In genomic region chr18:36374262-36374661, GRCh38 we compare ENCODE assay signal across 30 cellular contexts.
"Had no signal": no experiment of that assay in that cellular context is flagged by ENCODE, and none has a peak within 500 bp of the region (broad histone marks: within the 10 kb centered on the region; RNA-seq: fewer than 3 reads in every experiment).

No MANE protein-coding gene starts in this region.

- H3K36me3 ChIP-seq: ascending aorta, esophagus squamous epithelium, gastrocnemius medialis, pancreas, prostate gland, sigmoid colon, suprapubic skin, transverse colon, WERI-Rb-1 had no signal

- H3K27me3 ChIP-seq: ascending aorta, esophagus squamous epithelium, gastrocnemius medialis, pancreas, sigmoid colon, suprapubic skin, transverse colon had no signal

- H3K4me3 ChIP-seq: esophagus squamous epithelium, gastrocnemius medialis, pancreas, prostate gland, sigmoid colon, smooth muscle cell, suprapubic skin, transverse colon had no signal

- ATAC-seq: activated CD4-positive, CD25-positive, alpha-beta regulatory T cell treated with anti-CD3 and anti-CD28 coated beads, Interleukin-2, amount 50 U/mL, for 24 hours; gastrocnemius medialis; left ventricle myocardium superior; pancreas; T-helper 17 cell had no signal

- FAIRE-seq: pancreas had no signal

- H3K9me3 ChIP-seq: ascending aorta, esophagus squamous epithelium, gastrocnemius medialis, pancreas, prostate gland, sigmoid colon, suprapubic skin, transverse colon had no signal

- H3K27ac ChIP-seq: esophagus squamous epithelium, gastrocnemius medialis, pancreas, prostate gland, sigmoid colon, suprapubic skin, transverse colon, WERI-Rb-1 had no signal

- H3K4me1 ChIP-seq: esophagus squamous epithelium, pancreas, prostate gland, sigmoid colon, suprapubic skin, transverse colon had no signal

- DNase-seq: activated CD4-positive, alpha-beta T cell treated with anti-CD3 and anti-CD28 coated beads for 48 hours; activated CD4-positive, alpha-beta T cell treated with anti-CD3 and anti-CD28 coated beads, Interleukin-2, amount 50 U/mL, for 48 hours; activated CD8-positive, alpha-beta memory T cell treated with anti-CD3 and anti-CD28 coated beads for 24 hours; activated effector memory CD4-positive, alpha-beta T cell treated with anti-CD3 and anti-CD28 coated beads, Interleukin-2, amount 50 U/mL, for 16 hours; activated naive CD4-positive, alpha-beta T cell treated with anti-CD3 and anti-CD28 coated beads, Interleukin-2, amount 10 ng/mL, durations not matched to agents 7 days and 5 days; activated naive CD8-positive, alpha-beta T cell treated with anti-CD3 and anti-CD28 coated beads, Interleukin-2, amount 10 ng/mL, durations not matched to agents 7 days and 5 days; caudate nucleus; dermis blood vessel endothelial cell; effector CD4-positive, alpha-beta T cell; esophagus squamous epithelium; gastrocnemius medialis; glutamatergic neuron; islet precursor cell; left ventricle myocardium superior; naive B cell; nucleus accumbens; pancreas; retina; sigmoid colon; stimulated activated CD4-positive, alpha-beta T cell treated with anti-CD3 and anti-CD28 coated beads, Interleukin-1b, Interleukin-23, amount 100 ng/mL, for 48 hours; stimulated activated naive CD4-positive, alpha-beta T cell; T-helper 17 cell; T1000; transverse colon; WERI-Rb-1 had no signal
